1 cellular context compared by ENCODE assay signal in genomic region chr1:162679298-162679697, GRCh38.
TF ChIP-seq lines count a peak whose summit lies in the region.

No MANE protein-coding gene starts in this region.

TF ChIP-seq in HCT116, 20 proteins besides CTCF, POLR2A, EP300 and RAD21 (continued from another document):
- TF ChIP-seq REST (IDR thresholded peaks at IDR 0.05; ENCODE audit: low read depth) (no peak), POLR2AphosphoS5 (IDR thresholded peaks at IDR 0.05; ENCODE audit: low read depth, low read length) (no peak), YY1 (IDR thresholded peaks at IDR 0.05; ENCODE audit: extremely low read depth, insufficient replicate concordance, low read depth, low read length) (no peak), CEBPB (IDR thresholded peaks at IDR 0.05; ENCODE audit: low read depth) (no peak), ZNF274 (IDR thresholded peaks at IDR 0.05; ENCODE audit: low read depth, low read length) (no peak), ZFX (IDR thresholded peaks at IDR 0.05) (no peak)
- TF ChIP-seq, protein P1, sequence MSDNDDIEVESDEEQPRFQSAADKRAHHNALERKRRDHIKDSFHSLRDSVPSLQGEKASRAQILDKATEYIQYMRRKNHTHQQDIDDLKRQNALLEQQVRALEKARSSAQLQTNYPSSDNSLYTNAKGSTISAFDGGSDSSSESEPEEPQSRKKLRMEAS (IDR thresholded peaks at IDR 0.05), result no peak
